ENCODE assay signal across 7 cellular contexts in genomic region chr2:217090024-217090473, GRCh38.
DNase-seq lines count a peak whose midpoint lies in the region; ATAC-seq and TF ChIP-seq lines count a peak whose summit lies in the region.

No MANE protein-coding gene starts in this region.

- H3K4me2 ChIP-seq in hepatocyte, result peak overlapping the region; percentile 33

- H4K20me1 ChIP-seq in hepatocyte (ENCODE audit: insufficient read depth, poor library complexity, severe bottlenecking), result no peaks in the 10 kb centered on the region

- H3K9me3 ChIP-seq in hepatocyte (ENCODE audit: low read depth), result no peaks in the 10 kb centered on the region

- no peak overlapping the region for H3K4me3 ChIP-seq in hepatocyte

- H3K4me1 ChIP-seq in hepatocyte (ENCODE audit: insufficient read depth), result no peaks in the 10 kb centered on the region

- no peaks in the 10 kb centered on the region for H3K27me3 ChIP-seq in hepatocyte

- ATAC-seq in GM18870 (IDR thresholded peaks at IDR 0.05; ENCODE audit: unreplicated experiment) (peak; percentile 88), HG02623 (IDR thresholded peaks at IDR 0.05; ENCODE audit: unreplicated experiment) (peak; percentile 77)

- peak overlapping the region; percentile 14 for H2AFZ ChIP-seq in hepatocyte

- H3K36me3 ChIP-seq in hepatocyte (replicated peaks; ENCODE audit: insufficient read depth, low read depth), result no peaks in the 10 kb centered on the region

- H3K79me2 ChIP-seq in hepatocyte, result no peaks in the 10 kb centered on the region

- no peak for TF ChIP-seq CTCF in hepatocyte (IDR thresholded peaks at IDR 0.05; ENCODE audit: poor library complexity)

- WGBS in hepatocyte (ENCODE audit: low lambda C conversion rate, missing lambda C conversion rate), result 54% methylated on average over 5 of the region's 5 CpGs

- H3K27ac ChIP-seq in hepatocyte, result no peak overlapping the region

- DNase-seq in NOMO-1 treated with DMSO at 0.1 percent for 48 hours (lab: John Stamatoyannopoulos, UW; ENCODE audit: unreplicated experiment), result peak; percentile 87
- DNase-seq in hepatocyte (ENCODE audit: low spot score), result no peak
- DNase-seq in LoVo (ENCODE audit: low spot score), result no peak
- no peak for DNase-seq in AG08396 (ENCODE audit: low spot score)
- no peak for DNase-seq in GDM1 (lab: John Stamatoyannopoulos, UW)

- H3K9me2 ChIP-seq in hepatocyte (replicated peaks; ENCODE audit: insufficient read depth), result no peaks in the 10 kb centered on the region
